10 cellular contexts compared by ENCODE assay signal in the genomic region with DNA sequence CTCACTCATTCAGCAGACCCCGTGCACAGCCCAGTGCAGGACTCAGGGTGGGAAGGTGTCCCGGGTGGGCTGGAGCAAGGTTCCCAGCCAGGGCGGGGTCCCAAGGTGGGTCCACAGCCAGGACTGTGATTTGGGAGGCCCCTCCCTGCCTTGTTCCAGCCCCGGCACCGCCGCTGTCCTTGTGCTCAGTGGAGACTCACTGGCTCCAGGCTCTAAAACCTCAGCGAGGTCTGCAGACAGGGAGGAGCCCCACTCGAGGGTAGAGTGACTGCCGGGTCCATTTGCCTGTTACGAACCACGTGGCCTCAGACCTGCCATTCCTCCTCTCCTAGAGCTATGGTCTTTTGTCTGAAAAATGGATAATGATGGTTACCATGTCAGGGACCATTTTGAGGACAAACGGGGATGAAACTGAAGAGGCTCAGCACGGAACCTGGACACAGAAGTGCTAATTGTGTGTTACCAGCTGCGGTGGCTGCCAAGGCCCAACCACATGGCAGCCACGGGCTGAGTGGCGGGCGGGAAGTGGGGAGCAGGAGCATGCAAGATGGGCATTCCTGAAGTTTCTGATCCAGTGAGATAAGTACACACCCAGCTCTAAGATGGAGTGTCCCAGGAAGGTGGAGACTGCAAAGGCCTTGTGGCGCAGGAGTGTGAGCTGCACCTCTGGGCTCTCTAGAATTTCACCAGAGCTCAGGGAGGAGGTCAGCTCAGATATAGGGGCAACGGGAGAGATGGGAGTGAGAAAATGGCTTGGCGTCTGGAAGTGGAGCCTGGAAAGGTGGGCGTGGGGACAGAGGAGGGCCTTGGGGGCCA.
DNase-seq lines count a peak whose midpoint lies in the region; ATAC-seq and TF ChIP-seq lines count a peak whose summit lies in the region.
"Had no signal": no experiment of that assay in that cellular context is flagged by ENCODE, and none has a peak within 500 bp of the region (broad histone marks: within the 10 kb centered on the region; RNA-seq: fewer than 3 reads in every experiment).

No MANE protein-coding gene starts in this region.

- peaks cover 0 to 1% (median 0%) of the 10 kb centered on the region in 7 donors for H3K9me3 Mint-ChIP-seq in CD4-positive, CD25-positive, alpha-beta regulatory T cell
- no peaks in the 10 kb centered on the region for H3K9me3 Mint-ChIP-seq in activated naive CD8-positive, alpha-beta T cell treated with anti-CD3 and anti-CD28 coated beads for 36 hours
- no peaks in the 10 kb centered on the region for H3K9me3 Mint-ChIP-seq in neural progenitor cell

- peaks cover 5 to 76% (median 56%) of the 10 kb centered on the region in 4 donors for H3K4me1 Mint-ChIP-seq in CD4-positive, CD25-positive, alpha-beta regulatory T cell
- peaks cover 64% of the 10 kb centered on the region for H3K4me1 Mint-ChIP-seq in activated naive CD8-positive, alpha-beta T cell treated with anti-CD3 and anti-CD28 coated beads for 36 hours
- H3K4me1 Mint-ChIP-seq in neural progenitor cell, result peaks cover 60% of the 10 kb centered on the region

- DNase-seq in CD4-positive, CD25-positive, alpha-beta regulatory T cell, result peak in 1 of 3 donors; percentile 65
- DNase-seq in activated naive CD8-positive, alpha-beta T cell treated with anti-CD3 and anti-CD28 coated beads for 36 hours, result no peak
- DNase-seq in neural progenitor cell (ENCODE audit: low spot score) (no peak), NAMALWA (ENCODE audit: low spot score) (no peak), NOMO-1 treated with dmso at 0.1 percent for 144 hours (lab: John Stamatoyannopoulos, UW; ENCODE audit: unreplicated experiment) (no peak), anterior cingulate cortex (lab: John Stamatoyannopoulos, UW) (no peak), GM23248 (no peak)
- DNase-seq: C1 segment of cervical spinal cord, thyroid gland had no signal

- no peaks in the 10 kb centered on the region for H3K27me3 ChIP-seq in CD4-positive, CD25-positive, alpha-beta regulatory T cell (ENCODE audit: control insufficient read depth, insufficient read depth, low read length)
- H3K27me3 ChIP-seq in neural progenitor cell (no peaks in the 10 kb centered on the region), GM23248 (replicated peaks; ENCODE audit: insufficient read depth) (no peaks in the 10 kb centered on the region)
- H3K27me3 ChIP-seq: thyroid gland had no signal

- H2AFZ ChIP-seq in neural progenitor cell (replicated peaks), result no peak overlapping the region
- H2AFZ ChIP-seq in GM23248, result no peak overlapping the region

- H3K4me2 ChIP-seq in neural progenitor cell, result no peak overlapping the region
- H3K4me2 ChIP-seq in GM23248 (ENCODE audit: unreplicated experiment), result no peak overlapping the region

- H3K79me2 ChIP-seq in neural progenitor cell (ENCODE audit: low read depth) (peaks cover 100% of the 10 kb centered on the region), GM23248 (ENCODE audit: insufficient read depth) (peaks cover 99% of the 10 kb centered on the region)

- H3K4me3 ChIP-seq in CD4-positive, CD25-positive, alpha-beta regulatory T cell (ENCODE audit: low read depth, low read length), result peak overlapping the region; percentile 81
- H3K4me3 ChIP-seq in neural progenitor cell, result no peak overlapping the region
- H3K4me3 ChIP-seq in GM23248, result no peak overlapping the region
- H3K4me3 ChIP-seq: thyroid gland had no signal

- H3K27ac ChIP-seq in CD4-positive, CD25-positive, alpha-beta regulatory T cell (ENCODE audit: insufficient read depth, low read length, poor library complexity, severe bottlenecking), result peak overlapping the region; percentile 91
- H3K27ac ChIP-seq in KOPT-K1 (ENCODE audit: low read depth, low read length, poor library complexity, severe bottlenecking), result peak overlapping the region; percentile 96
- no peak overlapping the region for H3K27ac ChIP-seq in neural progenitor cell
- H3K27ac ChIP-seq in GM23248, result no peak overlapping the region
- H3K27ac ChIP-seq: thyroid gland had no signal

- peaks cover 4% of the 10 kb centered on the region for H3K27me3 Mint-ChIP-seq in CD4-positive, CD25-positive, alpha-beta regulatory T cell
- H3K27me3 Mint-ChIP-seq in activated naive CD8-positive, alpha-beta T cell treated with anti-CD3 and anti-CD28 coated beads for 36 hours, result no peaks in the 10 kb centered on the region
- peaks cover 4% of the 10 kb centered on the region for H3K27me3 Mint-ChIP-seq in neural progenitor cell (ENCODE audit: insufficient read depth, low read depth)

- peak overlapping the region; percentile 99 to 100 (median 99) for H3K27ac Mint-ChIP-seq in CD4-positive, CD25-positive, alpha-beta regulatory T cell
- H3K27ac Mint-ChIP-seq in activated naive CD8-positive, alpha-beta T cell treated with anti-CD3 and anti-CD28 coated beads for 36 hours, result peak overlapping the region; percentile 100
- peak overlapping the region; percentile 93 for H3K27ac Mint-ChIP-seq in neural progenitor cell

- ATAC-seq in CD4-positive, CD25-positive, alpha-beta regulatory T cell (ENCODE audit: low read depth in 2 of 2), result peak in 1 of 2 donors; percentile 22

- no peaks in the 10 kb centered on the region for H3K9me3 ChIP-seq in CD4-positive, CD25-positive, alpha-beta regulatory T cell (ENCODE audit: control insufficient read depth in 2 of 2, low read length in 2 of 2)
- H3K9me3 ChIP-seq in KOPT-K1 (ENCODE audit: insufficient read depth, low read length, poor library complexity, severe bottlenecking), result no peaks in the 10 kb centered on the region
- no peaks in the 10 kb centered on the region for H3K9me3 ChIP-seq in neural progenitor cell (ENCODE audit: low read depth)
- H3K9me3 ChIP-seq in GM23248 (ENCODE audit: low read depth), result no peaks in the 10 kb centered on the region
- H3K9me3 ChIP-seq: thyroid gland had no signal

- H3K36me3 Mint-ChIP-seq in CD4-positive, CD25-positive, alpha-beta regulatory T cell, result peaks cover 26% of the 10 kb centered on the region
- H3K36me3 Mint-ChIP-seq in activated naive CD8-positive, alpha-beta T cell treated with anti-CD3 and anti-CD28 coated beads for 36 hours, result peaks cover 73% of the 10 kb centered on the region
- peaks cover 11% of the 10 kb centered on the region for H3K36me3 Mint-ChIP-seq in neural progenitor cell

- peaks cover 4% of the 10 kb centered on the region for H3K36me3 ChIP-seq in CD4-positive, CD25-positive, alpha-beta regulatory T cell (ENCODE audit: control insufficient read depth, insufficient read depth, low read length)
- peaks cover 53% of the 10 kb centered on the region for H3K36me3 ChIP-seq in KOPT-K1 (ENCODE audit: insufficient read depth, low read length)
- no peaks in the 10 kb centered on the region for H3K36me3 ChIP-seq in neural progenitor cell
- no peaks in the 10 kb centered on the region for H3K36me3 ChIP-seq in GM23248 (ENCODE audit: low read depth)
- H3K36me3 ChIP-seq: thyroid gland had no signal

- no peaks in the 10 kb centered on the region for H3K9me2 ChIP-seq in GM23248 (ENCODE audit: insufficient read depth)

- peaks cover 23% of the 10 kb centered on the region for H3F3A ChIP-seq in neural progenitor cell (ENCODE audit: low read depth)
- peaks cover 10% of the 10 kb centered on the region; the same call in 1 of the 2 replicates for H3F3A ChIP-seq in GM23248 (ENCODE audit: insufficient read depth)

- peaks cover 98% of the 10 kb centered on the region for H4K20me1 ChIP-seq in neural progenitor cell (ENCODE audit: low read depth)
- peaks cover 9% of the 10 kb centered on the region; the same call in 1 of the 2 replicates for H4K20me1 ChIP-seq in GM23248 (ENCODE audit: insufficient read depth)

- in situ Hi-C loops in GM23248 (cut with MboI), result no loop called here

- 60 to 69% methylated on average over 21 of the region's 21 CpGs for WGBS in GM23248 (ENCODE audit: low coverage in 1 of 2, low lambda C conversion rate in 2 of 2, missing lambda C conversion rate in 2 of 2), 2 experiments

- H3K9ac ChIP-seq in neural progenitor cell (no peak overlapping the region), GM23248 (no peak overlapping the region)

- H3K4me1 ChIP-seq in CD4-positive, CD25-positive, alpha-beta regulatory T cell (ENCODE audit: control insufficient read depth, insufficient read depth, low read length, poor library complexity, severe bottlenecking), result peaks cover 93% of the 10 kb centered on the region
- H3K4me1 ChIP-seq in neural progenitor cell (peaks cover 47% of the 10 kb centered on the region), GM23248 (ENCODE audit: insufficient read depth) (0 out of 2 replicates have a peak, but pooled peaks cover 2% of the 10 kb centered on the region)

- no peak for TF ChIP-seq CTCF in neural progenitor cell (IDR thresholded peaks at IDR 0.05)

- H3K4me3 Mint-ChIP-seq in CD4-positive, CD25-positive, alpha-beta regulatory T cell, result peak overlapping the region; percentile 91 to 100 (median 96)
- peak overlapping the region; percentile 94 for H3K4me3 Mint-ChIP-seq in activated naive CD8-positive, alpha-beta T cell treated with anti-CD3 and anti-CD28 coated beads for 36 hours
- H3K4me3 Mint-ChIP-seq in neural progenitor cell, result peak overlapping the region; percentile 64

Comparison
In these comparisons a context has a peak if more than half of its experiments do, and no peak if none do; other contexts are left out.
1. H3K27ac ChIP-seq: peak in CD4-positive, CD25-positive, alpha-beta regulatory T cell (single experiment) and KOPT-K1 (single experiment); none in neural progenitor cell (single experiment) and GM23248 (single experiment).
2. Peak in every context shown above with its lines, with median percentiles within 50 percentile points of each other: H3K27ac Mint-ChIP-seq and H3K4me3 Mint-ChIP-seq.